8 cellular contexts compared by ENCODE assay signal in the genomic region with DNA sequence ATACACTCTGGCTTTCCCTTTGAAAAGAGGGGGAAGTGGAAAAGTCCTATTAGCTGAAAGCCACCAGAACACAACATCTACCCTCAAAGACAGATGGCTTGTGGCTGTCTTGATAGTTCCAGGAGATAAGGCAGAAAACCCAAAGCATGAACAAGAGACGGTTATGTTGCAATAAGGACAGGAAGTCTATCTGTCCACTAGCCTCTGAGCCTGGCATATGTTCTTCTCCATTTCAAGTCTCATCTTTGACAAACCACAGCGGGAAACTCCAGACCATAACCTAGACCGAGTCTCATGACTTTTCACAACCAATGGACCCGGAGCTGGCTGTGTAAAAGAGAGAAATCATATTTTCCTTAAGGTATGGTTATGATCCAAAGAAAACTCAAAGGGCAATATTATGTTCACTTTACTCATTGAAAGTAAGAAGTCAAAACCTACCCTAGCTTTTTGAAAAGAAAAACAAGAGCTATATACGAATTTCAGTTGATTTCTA. TPM values are rescaled to one million over a fixed set of nuclear protein-coding genes. Genes with fewer than 3 reads are reported as not detected.
DNase-seq lines count a peak whose midpoint lies in the region; ATAC-seq, FAIRE-seq and TF ChIP-seq lines count a peak whose summit lies in the region.

No MANE protein-coding gene starts in this region.

- TF ChIP-seq RAD21 in IMR-90 (IDR thresholded peaks at IDR 0.05; ENCODE audit: low read length) = no peak

- H3K79me1 ChIP-seq in IMR-90 (ENCODE audit: low read depth in 1 of 2, low read length in 2 of 2) = peaks cover 30 to 82% of the 10 kb centered on the region in 2 experiments

- H3K27ac ChIP-seq in IMR-90 (ENCODE audit: insufficient read depth, low read length) (no peak overlapping the region), ascending aorta (peak overlapping the region in 1 of 2 donors; percentile 5)

- no peaks in the 10 kb centered on the region for H3K27me3 ChIP-seq in IMR-90 (ENCODE audit: control insufficient read depth, insufficient read depth, low read length)
- no peaks in the 10 kb centered on the region for H3K27me3 ChIP-seq in ascending aorta

- TF ChIP-seq POLR2A in GM12892 (IDR thresholded peaks at IDR 0.05; ENCODE audit: low read depth, low read length) (peak; percentile 60), IMR-90 (IDR thresholded peaks at IDR 0.05; ENCODE audit: low read depth, low read length) (no peak)

- H4K5ac ChIP-seq in IMR-90 (ENCODE audit: low read depth, low read length) = no peak overlapping the region

- intact Hi-C loops in IMR-90 (cut with micrococcal nuclease) (no loop called here), ascending aorta (cut with DNase I) (no loop called here)

- no peak overlapping the region for H3K9ac ChIP-seq in IMR-90 (ENCODE audit: low read depth, low read length)

- H3K4me3 ChIP-seq in IMR-90 (ENCODE audit: insufficient read depth, low read depth, low read length) = no peak overlapping the region
- H3K4me3 ChIP-seq in ascending aorta = no peak overlapping the region

- no peak overlapping the region for H3K14ac ChIP-seq in IMR-90 (replicated peaks; ENCODE audit: low read depth, low read length)

- H3K4ac ChIP-seq in IMR-90 (ENCODE audit: low read depth, low read length) = peak overlapping the region; percentile 20; the same call in 1 of the 2 replicates

- no peak overlapping the region for H2BK20ac ChIP-seq in IMR-90 (ENCODE audit: low read depth, low read length)

- H3K4me1 ChIP-seq in IMR-90 (ENCODE audit: control insufficient read depth, insufficient read depth, low read length) (peaks cover 23% of the 10 kb centered on the region), ascending aorta (no peaks in the 10 kb centered on the region)

- dilution Hi-C loops in IMR-90 (cut with HindIII; ENCODE audit: low sequenced_read_pairs, unreplicated experiment) = no loop called here

- in situ Hi-C loops in IMR-90 (cut with MboI; ENCODE audit: low sequenced_read_pairs) = no loop called here

- no TSS peak for BruUV-seq in IMR-90 (replicated peaks; lab: Mats Ljungman, UMichigan)

- 0 out of 4 replicates have a peak overlapping the region, but pooled peaks of 1 of the 2 experiments have one; percentile 22 for H4K8ac ChIP-seq in IMR-90 (ENCODE audit: low read depth in 2 of 2, low read length in 2 of 2)

- no peak overlapping the region for H3K23ac ChIP-seq in IMR-90 (ENCODE audit: low read depth, low read length)

- H3K36me3 ChIP-seq in IMR-90 (ENCODE audit: control insufficient read depth, insufficient read depth, low read length) (peaks cover 31% of the 10 kb centered on the region), ascending aorta (peaks cover 0 to 8% of the 10 kb centered on the region in 2 donors)

- DNase-seq in GM12892 (ENCODE audit: insufficient read length) (peak; percentile 20), IMR-90 (no peak), hippocampal formation (lab: John Stamatoyannopoulos, UW) (peak; percentile 18 to 53), COLO668 (lab: John Stamatoyannopoulos, UW; ENCODE audit: unreplicated experiment) (no peak), ascending aorta (ENCODE audit: low spot score in 2 of 2) (no peak)
- DNase-seq in activated CD4-positive, alpha-beta T cell treated with anti-CD3 and anti-CD28 coated beads, Interleukin-2, amount 50 U/mL, for 4 hours = peak; percentile 9 to 12
- peak; percentile 20 to 63 for DNase-seq in stimulated activated CD8-positive, alpha-beta memory T cell treated with anti-CD3 and anti-CD28 coated beads, Interleukin-7, amount 100 ng/mL, for 48 hours (ENCODE audit: extremely low read depth in 1 of 2, low read depth in 1 of 2)

- TF ChIP-seq CTCF in IMR-90 (conservative IDR thresholded peaks at IDR 0.05; ENCODE audit: low read depth, low read length) = no peak
- TF ChIP-seq CTCF in ascending aorta (IDR thresholded peaks at IDR 0.05) = no peak

- no peak overlapping the region for H4K91ac ChIP-seq in IMR-90 (ENCODE audit: insufficient read depth, low read depth, low read length)

- H4K20me1 ChIP-seq in IMR-90 (ENCODE audit: insufficient read depth, low read length) = peaks cover 10% of the 10 kb centered on the region; the same call in 1 of the 2 replicates

- FAIRE-seq in GM12892 (lab: Jason Lieb, UNC) = peak; percentile 97

- WGBS in IMR-90 (ENCODE audit: extremely low coverage in 2 of 2, insufficient read length in 1 of 2), 2 experiments = no CpG with 5 or more reads among the region's 5 CpGs

- no peak overlapping the region for H3K56ac ChIP-seq in IMR-90 (ENCODE audit: extremely low read depth, insufficient read depth, low read length)

- CTCF ChIA-PET in IMR-90 (lab: Yijun Ruan, JAX) = interaction anchor here (1.0 kb wide), 1 partner anchor 141 kb away, joined by 3 read pairs; no protein-coding TSS in a partner anchor

- H2AK9ac ChIP-seq in IMR-90 (replicated peaks; ENCODE audit: low read depth, low read length, poor library complexity) = no peak overlapping the region

- no peak overlapping the region for H2BK120ac ChIP-seq in IMR-90 (ENCODE audit: low read depth, low read length)

- no peak overlapping the region for H2AFZ ChIP-seq in IMR-90 (replicated peaks; ENCODE audit: low read length, poor library complexity)

- H3K9me3 ChIP-seq in IMR-90 (ENCODE audit: control insufficient read depth, insufficient read depth, low read length) (no peaks in the 10 kb centered on the region), ascending aorta (no peaks in the 10 kb centered on the region)

- ATAC-seq in GM21390 (IDR thresholded peaks at IDR 0.05; ENCODE audit: unreplicated experiment) (peak; percentile 53), IMR-90 (ENCODE audit: low read depth) (no peak)

- peaks cover 26% of the 10 kb centered on the region for H3K9me1 ChIP-seq in IMR-90 (ENCODE audit: insufficient read depth, low read length)

- H3K4me2 ChIP-seq in IMR-90 (ENCODE audit: low read depth, low read length) = no peak overlapping the region

- H2BK15ac ChIP-seq in IMR-90 (ENCODE audit: low read depth, low read length) = no peak overlapping the region

- peak overlapping the region; percentile 53; the same call in 1 of the 2 replicates for H3K18ac ChIP-seq in IMR-90 (ENCODE audit: low read depth, low read length)

- H2AK5ac ChIP-seq in IMR-90 (ENCODE audit: low read depth, low read length) = no peak overlapping the region

- POLR2A ChIA-PET in IMR-90 (lab: Charles Lee; ENCODE audit: unreplicated experiment) = interaction anchor here (0.5 kb wide), 1 partner anchor 276 kb away, joined by 4 read pairs; no protein-coding TSS in a partner anchor

- H2BK5ac ChIP-seq in IMR-90 (ENCODE audit: low read depth, low read length, poor library complexity, severe bottlenecking) = peak overlapping the region; percentile 55

TF ChIP-seq in IMR-90, 13 proteins besides CTCF, POLR2A, EP300 and RAD21:
- TF ChIP-seq, protein P1, sequence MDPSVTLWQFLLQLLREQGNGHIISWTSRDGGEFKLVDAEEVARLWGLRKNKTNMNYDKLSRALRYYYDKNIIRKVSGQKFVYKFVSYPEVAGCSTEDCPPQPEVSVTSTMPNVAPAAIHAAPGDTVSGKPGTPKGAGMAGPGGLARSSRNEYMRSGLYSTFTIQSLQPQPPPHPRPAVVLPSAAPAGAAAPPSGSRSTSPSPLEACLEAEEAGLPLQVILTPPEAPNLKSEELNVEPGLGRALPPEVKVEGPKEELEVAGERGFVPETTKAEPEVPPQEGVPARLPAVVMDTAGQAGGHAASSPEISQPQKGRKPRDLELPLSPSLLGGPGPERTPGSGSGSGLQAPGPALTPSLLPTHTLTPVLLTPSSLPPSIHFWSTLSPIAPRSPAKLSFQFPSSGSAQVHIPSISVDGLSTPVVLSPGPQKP (IDR thresholded peaks at IDR 0.05; ENCODE audit: borderline replicate concordance, low read depth, low read length) = no peak
- TF ChIP-seq CEBPB (IDR thresholded peaks at IDR 0.05; ENCODE audit: low read depth, low read length) = peak; percentile 87
- no peak for TF ChIP-seq NFE2L2 (IDR thresholded peaks at IDR 0.05; ENCODE audit: low read depth, low read length)
- no peak for TF ChIP-seq SMC3 (IDR thresholded peaks at IDR 0.05; ENCODE audit: low read depth, low read length)
- TF ChIP-seq BHLHE40 (IDR thresholded peaks at IDR 0.05; ENCODE audit: low read depth, low read length) = no peak
- TF ChIP-seq RFX5 (IDR thresholded peaks at IDR 0.05; ENCODE audit: low read depth, low read length) = no peak

RNA-seq across cellular contexts. Expression of gene DUSP10, which starts 33.8 kb away (rescaled TPM):
- polyA plus RNA-seq in GM12892 (2012; ENCODE audit: missing spikeins) = 14.6 TPM
- total RNA-seq in IMR-90 (2012; rRNA removed) (59.1 and 71.4 TPM in 2 replicates), ascending aorta (5.7 TPM)
- 41.7 and 44.8 TPM in 2 replicates for polyA plus RNA-seq in IMR-90 (2012; rRNA removed)
- polyA plus RNA-seq in IMR-90 (2012; cell fraction: cytosol; rRNA removed) = 23.4 and 35.1 TPM in 2 replicates
- polyA plus RNA-seq in IMR-90 (2012; cell fraction: nucleus; rRNA removed; ENCODE audit: low replicate concordance) = 32.9 and 43.8 TPM in 2 replicates

Comparison
In these comparisons a context has a peak if more than half of its experiments do, and no peak if none do; other contexts are left out.
1. DNase-seq: peak in GM12892 (single experiment), activated CD4-positive, alpha-beta T cell treated with anti-CD3 and anti-CD28 coated beads, Interleukin-2, amount 50 U/mL, for 4 hours (2 of 2), hippocampal formation (2 of 2) and stimulated activated CD8-positive, alpha-beta memory T cell treated with anti-CD3 and anti-CD28 coated beads, Interleukin-7, amount 100 ng/mL, for 48 hours (2 of 2); none in IMR-90 (single experiment), COLO668 (single experiment) and ascending aorta (0 of 2).